ENCODE assay signal across 1 cellular context in genomic region chr9:76136986-76137385, GRCh38.
TF ChIP-seq lines count a peak whose summit lies in the region.

No MANE protein-coding gene starts in this region.

TF ChIP-seq in A549, 52 proteins besides CTCF, POLR2A, EP300 and RAD21 (continued from another document):
- TF ChIP-seq ELK1 (IDR thresholded peaks at IDR 0.05; ENCODE audit: low read depth, low read length), result no peak
- TF ChIP-seq CBX2 (IDR thresholded peaks at IDR 0.05; ENCODE audit: borderline replicate concordance, low read depth), result no peak
- TF ChIP-seq HMGXB4 (CRISPR knock-in tag; IDR thresholded peaks at IDR 0.05; ENCODE audit: borderline replicate concordance), result no peak
- TF ChIP-seq CBX8 (IDR thresholded peaks at IDR 0.05), result no peak
- TF ChIP-seq ATOH8 (CRISPR knock-in tag; IDR thresholded peaks at IDR 0.05; ENCODE audit: low read depth), result no peak
- TF ChIP-seq CHD4 (IDR thresholded peaks at IDR 0.05; ENCODE audit: borderline replicate concordance), result no peak
TF ChIP-seq in A549: peak in this region for 1.
